Comparison of ENCODE assay signal across 35 cellular contexts in the genomic region with DNA sequence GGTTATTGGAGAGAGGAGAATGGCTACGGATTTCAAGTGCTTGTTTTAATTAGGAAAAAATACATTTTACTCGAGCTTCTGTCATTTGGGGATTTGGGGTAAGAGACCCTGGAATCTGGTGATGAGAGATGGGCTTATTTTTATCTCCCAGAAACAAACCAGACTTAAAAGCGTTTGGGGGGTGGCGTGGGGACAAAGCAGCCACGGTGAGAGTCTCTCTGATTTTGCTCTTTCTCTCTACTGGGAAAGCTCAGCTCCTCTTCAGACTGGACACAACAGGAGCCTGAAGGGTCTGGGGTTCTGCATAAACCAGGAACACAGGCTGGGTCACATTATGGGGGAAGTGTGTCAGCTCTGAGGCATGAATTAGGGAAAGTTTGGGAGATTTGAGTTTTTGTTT. TPM values are rescaled to one million over a fixed set of nuclear protein-coding genes. Genes with fewer than 3 reads are reported as not detected.
"Had no signal": no experiment of that assay in that cellular context is flagged by ENCODE, and none has a peak within 500 bp of the region (broad histone marks: within the 10 kb centered on the region; RNA-seq: fewer than 3 reads in every experiment).

No MANE protein-coding gene starts in this region.

- H3K4me3 ChIP-seq: ovary, psoas muscle, right atrium auricular region, skin epidermis, smooth muscle cell, spleen, suprapubic skin, testis, tibial artery, transverse colon, upper lobe of right lung, uterus had no signal

- DNase-seq: naive B cell; naive thymus-derived CD8-positive, alpha-beta T cell; nephron progenitor cell; nucleus accumbens; ovary; psoas muscle; spleen; stimulated activated CD4-positive, alpha-beta T cell treated with anti-CD3 and anti-CD28 coated beads, Interleukin-12 subunit alpha, Interleukin-12 subunit beta, amount 100 ng/mL, for 4 hours; stimulated activated CD4-positive, alpha-beta T cell treated with anti-CD3 and anti-CD28 coated beads, Interleukin-1b, Interleukin-23, amount 100 ng/mL, for 48 hours; stimulated activated CD4-positive, alpha-beta T cell treated with anti-CD3 and anti-CD28 coated beads, Interleukin-2, amount 100 ng/mL, for 48 hours; stimulated activated CD4-positive, alpha-beta T cell treated with anti-CD3 and anti-CD28 coated beads, Interleukin-4, amount 100 ng/mL, for 24 hours; stimulated activated naive CD4-positive, alpha-beta T cell; stimulated activated naive CD8-positive, alpha-beta T cell treated with anti-CD3 and anti-CD28 coated beads, Interleukin-15, amount 100 ng/mL, for 72 hours; stimulated activated naive CD8-positive, alpha-beta T cell treated with anti-CD3 and anti-CD28 coated beads, Interleukin-15, Interleukin-2, amounts not matched to agents 100 U/mL and 50 U/mL, for 24 hours; substantia nigra; testis; tibial artery; transverse colon; upper lobe of right lung; uterus had no signal

- H3K9me3 Mint-ChIP-seq: natural killer cell treated with Interleukin-12 subunit alpha and Interleukin-12 subunit beta and Interleukin-15 and Interleukin-18, amount 100 ng/mL, for 72 hours; nephron progenitor cell; neural crest cell; stimulated activated effector memory CD8-positive, alpha-beta T cell treated with anti-CD3 and anti-CD28 coated beads, Interleukin-12 subunit alpha, Interleukin-12 subunit beta, amount 100 ng/mL, for 72 hours; stimulated activated naive CD8-positive, alpha-beta T cell treated with anti-CD3 and anti-CD28 coated beads, Interleukin-15, amount 100 ng/mL, for 72 hours; type B pancreatic cell had no signal

- H3K9me3 ChIP-seq: neutrophil, ovary, psoas muscle, right atrium auricular region, spleen, suprapubic skin, testis, tibial artery, transverse colon, upper lobe of right lung, uterus had no signal

- H3K27ac ChIP-seq: neutrophil, ovary, parathyroid adenoma, psoas muscle, right atrium auricular region, skin epidermis, spleen, suprapubic skin, testis, tibial artery, transverse colon, upper lobe of right lung, uterus had no signal

- ATAC-seq: naive thymus-derived CD8-positive, alpha-beta T cell; natural killer cell treated with Interleukin-12 subunit alpha and Interleukin-12 subunit beta and Interleukin-15 and Interleukin-18, amount 100 ng/mL, for 72 hours; psoas muscle; sciatic nerve; stimulated activated effector memory CD8-positive, alpha-beta T cell treated with anti-CD3 and anti-CD28 coated beads, Interleukin-12 subunit alpha, Interleukin-12 subunit beta, amount 100 ng/mL, for 72 hours; stimulated activated naive CD8-positive, alpha-beta T cell treated with anti-CD3 and anti-CD28 coated beads, Interleukin-15, amount 100 ng/mL, for 72 hours; stimulated activated naive CD8-positive, alpha-beta T cell treated with anti-CD3 and anti-CD28 coated beads, Interleukin-15, Interleukin-2, amounts not matched to agents 100 U/mL and 50 U/mL, for 24 hours; upper lobe of right lung had no signal

- H3K36me3 ChIP-seq: neutrophil, ovary, right atrium auricular region, spleen, suprapubic skin, tibial artery, transverse colon, upper lobe of right lung, uterus had no signal

- H3K4me3 Mint-ChIP-seq: nephron progenitor cell, neural crest cell had no signal

- H3K36me3 Mint-ChIP-seq: natural killer cell treated with Interleukin-12 subunit alpha and Interleukin-12 subunit beta and Interleukin-15 and Interleukin-18, amount 100 ng/mL, for 72 hours; stimulated activated effector memory CD8-positive, alpha-beta T cell treated with anti-CD3 and anti-CD28 coated beads, Interleukin-12 subunit alpha, Interleukin-12 subunit beta, amount 100 ng/mL, for 72 hours; type B pancreatic cell had no signal

- H3K27ac Mint-ChIP-seq: naive thymus-derived CD8-positive, alpha-beta T cell; natural killer cell treated with Interleukin-12 subunit alpha and Interleukin-12 subunit beta and Interleukin-15 and Interleukin-18, amount 100 ng/mL, for 72 hours; nephron progenitor cell; progenitor cell of endocrine pancreas; stimulated activated effector memory CD8-positive, alpha-beta T cell treated with anti-CD3 and anti-CD28 coated beads, Interleukin-12 subunit alpha, Interleukin-12 subunit beta, amount 100 ng/mL, for 72 hours; stimulated activated naive CD8-positive, alpha-beta T cell treated with anti-CD3 and anti-CD28 coated beads, Interleukin-15, amount 100 ng/mL, for 72 hours had no signal

RNA-seq across cellular contexts. Expression of gene VSX2, which starts 3.8 kb away (rescaled TPM):
- total RNA-seq: naive thymus-derived CD8-positive, alpha-beta T cell; natural killer cell treated with Interleukin-12 subunit alpha and Interleukin-12 subunit beta and Interleukin-15 and Interleukin-18, amount 100 ng/mL, for 72 hours; omental fat pad; ovary; progenitor cell of endocrine pancreas; psoas muscle; renal cortical epithelial cell; right atrium auricular region; sciatic nerve; smooth muscle cell; spleen; suprapubic skin; transverse colon; upper lobe of right lung; urinary bladder; uterus had no signal
